ENCODE assay signal across 1 cellular context in genomic region chr2:230944804-230945372, GRCh38.
TF ChIP-seq lines count a peak whose summit lies in the region.

No MANE protein-coding gene starts in this region.

TF ChIP-seq in GM23338, 12 proteins besides CTCF, POLR2A, EP300 and RAD21 (continued from another document):
- no peak for TF ChIP-seq ZNF462 (CRISPR knock-in tag; IDR thresholded peaks at IDR 0.05)
- TF ChIP-seq EZH2phosphoT487 (IDR thresholded peaks at IDR 0.05; ENCODE audit: unreplicated experiment) = no peak
- no peak for TF ChIP-seq REST (IDR thresholded peaks at IDR 0.05; ENCODE audit: unreplicated experiment)
- TF ChIP-seq NANOG (IDR thresholded peaks at IDR 0.05; ENCODE audit: borderline replicate concordance) = no peak
- no peak for TF ChIP-seq ZNF114 (CRISPR knock-in tag; IDR thresholded peaks at IDR 0.05)
- no peak for TF ChIP-seq JUNB (IDR thresholded peaks at IDR 0.05; ENCODE audit: unreplicated experiment)
- TF ChIP-seq STAT1 (IDR thresholded peaks at IDR 0.05; ENCODE audit: unreplicated experiment) = no peak
- TF ChIP-seq EZH2 (IDR thresholded peaks at IDR 0.05; ENCODE audit: low read depth, unreplicated experiment) = no peak
TF ChIP-seq in GM23338: peak in this region for 0.
